29 cellular contexts compared by ENCODE assay signal in the genomic region with DNA sequence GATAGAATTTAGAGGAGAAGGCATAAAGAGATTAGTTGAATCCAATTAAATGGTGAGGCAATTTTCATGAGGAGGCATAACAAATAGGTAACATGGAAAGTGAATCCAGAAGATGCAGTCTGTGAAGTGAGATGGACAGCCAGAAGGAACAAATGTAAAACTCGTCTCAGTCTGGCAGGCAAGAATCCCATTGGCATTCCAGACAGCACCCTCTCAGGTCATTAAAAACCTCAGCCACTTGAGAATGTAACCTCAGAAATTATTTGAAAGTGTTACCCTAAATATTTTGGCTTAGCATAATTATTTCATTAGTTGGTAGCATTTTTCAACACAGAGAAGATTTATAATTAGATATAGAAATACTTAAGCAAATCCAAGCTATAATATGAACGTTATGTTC.
"Had no signal": no experiment of that assay in that cellular context is flagged by ENCODE, and none has a peak within 500 bp of the region (broad histone marks: within the 10 kb centered on the region; RNA-seq: fewer than 3 reads in every experiment).

No MANE protein-coding gene starts in this region.

- H3K36me3 ChIP-seq: ascending aorta, brain microvascular endothelial cell, breast epithelium had no signal

- DNase-seq: activated B cell treated with CpG ODN at 0.5 μM for 24 hours; activated CD4-positive, alpha-beta memory T cell treated with anti-CD3 and anti-CD28 coated beads for 36 hours; activated CD4-positive, alpha-beta T cell treated with anti-CD3 and anti-CD28 coated beads for 4 hours; activated CD4-positive, alpha-beta T cell treated with anti-CD3 and anti-CD28 coated beads, Interleukin-2, amount 10 ng/mL, durations not matched to agents 24 days and 14 days; activated CD4-positive, alpha-beta T cell treated with anti-CD3 and anti-CD28 coated beads, Interleukin-2, amount 50 U/mL, for 1 hour; activated CD4-positive, alpha-beta T cell treated with anti-CD3 and anti-CD28 coated beads, Interleukin-2, amount 50 U/mL, for 4 hours; activated CD4-positive, CD25-positive, alpha-beta regulatory T cell treated with anti-CD3 and anti-CD28 coated beads, Interleukin-2, amount 50 U/mL, for 72 hours; activated CD8-positive, alpha-beta memory T cell treated with anti-CD3 and anti-CD28 coated beads, Interleukin-2, amount 50 U/mL, for 4 hours; activated CD8-positive, alpha-beta T cell treated with anti-CD3 and anti-CD28 coated beads for 36 hours; activated effector memory CD4-positive, alpha-beta T cell treated with anti-CD3 and anti-CD28 coated beads, Interleukin-2, amount 50 U/mL, for 16 hours; activated naive CD4-positive, alpha-beta T cell treated with anti-CD3 and anti-CD28 coated beads, Interleukin-2, amount 10 ng/mL, durations not matched to agents 7 days and 5 days; activated naive CD4-positive, alpha-beta T cell treated with Interleukin-2 at 50 U/mL for 16 hours; activated naive CD8-positive, alpha-beta T cell treated with anti-CD3 and anti-CD28 coated beads, Interleukin-2, amount 10 ng/mL, durations not matched to agents 7 days and 5 days; activated naive CD8-positive, alpha-beta T cell treated with anti-CD3 and anti-CD28 coated beads, Interleukin-2, amount 50 U/mL, for 24 hours; activated T-cell treated with anti-CD3 and anti-CD28 coated beads for 4 hours; activated T-cell treated with anti-CD3 and anti-CD28 coated beads, Interleukin-2, amount 50 U/mL, for 1 hour; activated T-cell treated with anti-CD3 and anti-CD28 coated beads, Interleukin-2, amount 50 U/mL, for 4 hours; activated T-cell treated with anti-CD3 and anti-CD28 coated beads, Interleukin-2, amount 50 U/mL, for 72 hours; amygdala; anterior cingulate cortex; body of pancreas; brain microvascular endothelial cell; central memory CD4-positive, alpha-beta T cell; T-cell; T-helper 17 cell had no signal

- ATAC-seq: activated CD8-positive, alpha-beta T cell treated with anti-CD3 and anti-CD28 coated beads for 36 hours; activated naive CD8-positive, alpha-beta T cell treated with anti-CD3 and anti-CD28 coated beads, Interleukin-2, amount 50 U/mL, for 24 hours; activated T-cell treated with anti-CD3 and anti-CD28 coated beads, Interleukin-2, amount 50 U/mL, for 4 hours; activated T-cell treated with anti-CD3 and anti-CD28 coated beads, Interleukin-2, amount 50 U/mL, for 72 hours; activated T-helper 17 cell treated with anti-CD3 and anti-CD28 coated beads, Interleukin-2, amount 50 U/mL, for 72 hours; body of pancreas; T-cell; T-helper 17 cell had no signal

- H3K4me3 ChIP-seq: ascending aorta, body of pancreas, breast epithelium had no signal

- H3K27me3 ChIP-seq: ascending aorta, body of pancreas, brain microvascular endothelial cell, breast epithelium had no signal

- H3K9me3 ChIP-seq: ascending aorta, breast epithelium had no signal

- H3K4me1 ChIP-seq: ascending aorta, body of pancreas, breast epithelium had no signal

- H3K27ac ChIP-seq: ascending aorta, body of pancreas, brain microvascular endothelial cell, breast epithelium, VCaP had no signal
